ENCODE assay signal across 9 cellular contexts in the genomic region with DNA sequence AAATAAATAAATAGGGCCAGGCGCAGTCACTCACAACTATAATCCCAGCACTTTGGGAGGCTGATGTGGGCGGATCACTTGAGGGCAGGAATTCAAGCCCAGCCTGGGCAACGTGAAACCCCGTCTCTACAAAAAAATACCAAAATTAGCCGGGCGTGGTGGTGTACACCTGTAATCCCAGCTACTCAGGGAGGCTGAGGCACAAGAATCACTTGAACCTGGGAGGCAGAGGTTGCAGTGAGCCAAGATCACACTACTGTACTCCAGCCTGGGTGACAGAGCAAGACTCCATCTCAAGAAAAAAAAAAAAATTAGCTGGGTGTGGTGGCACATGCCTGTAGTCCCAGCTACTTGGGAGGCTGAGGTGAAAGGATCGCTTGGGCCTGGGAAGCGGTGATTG. TPM values are rescaled to one million over a fixed set of nuclear protein-coding genes. Genes with fewer than 3 reads are reported as not detected.
DNase-seq lines count a peak whose midpoint lies in the region; ATAC-seq, FAIRE-seq and TF ChIP-seq lines count a peak whose summit lies in the region.
"Not testable (repeated sequence)": the region's sequence is repeated elsewhere in the genome, so short reads cannot be mapped to it uniquely, and the experiment has no call there.
"Had no signal": no experiment of that assay in that cellular context is flagged by ENCODE, and none has a peak within 500 bp of the region (broad histone marks: within the 10 kb centered on the region; RNA-seq: fewer than 3 reads in every experiment).

No MANE protein-coding gene starts in this region.

- in situ Hi-C loops in GM23248 (cut with MboI); K562 (cut with MboI): not testable (repeated sequence)

- not testable (repeated sequence) for H3K9ac ChIP-seq in GM23248; K562 (ENCODE audit: insufficient read depth in 1 of 2, low read depth in 2 of 2, low read length in 2 of 2)
- H3K9ac ChIP-seq in PC-3 (ENCODE audit: low read length) = peak overlapping the region; percentile 75

- H3K9me3 Mint-ChIP-seq in type B pancreatic cell = not testable (repeated sequence)

- not testable (repeated sequence) for H3K4me1 Mint-ChIP-seq in type B pancreatic cell (ENCODE audit: unreplicated experiment)

- peak overlapping the region; percentile 87 for H3K27ac Mint-ChIP-seq in type B pancreatic cell

- not testable (repeated sequence) for DNase-seq in GM23248; PC-3; K562 (ENCODE audit: extremely low read depth in 1 of 4, low spot score in 3 of 4); epithelial cell of prostate (ENCODE audit: low read depth, low spot score); foreskin keratinocyte; lower lobe of right lung; type B pancreatic cell (ENCODE audit: extremely low spot score, unreplicated experiment)

- BruUV-seq in PC-3 (replicated peaks; lab: Mats Ljungman, UMichigan); K562 (replicated peaks; lab: Mats Ljungman, UMichigan): not testable (repeated sequence)

- not testable (repeated sequence) for H3K36me3 Mint-ChIP-seq in type B pancreatic cell

- H3K9me3 ChIP-seq in GM23248 (ENCODE audit: low read depth); PC-3 (ENCODE audit: low read length); K562 (replicated peaks; ENCODE audit: control insufficient read depth, insufficient read depth, low read depth, low read length); lower lobe of right lung: not testable (repeated sequence)

- H3K79me2 ChIP-seq in GM23248 (ENCODE audit: insufficient read depth); PC-3 (ENCODE audit: low read length); K562 (ENCODE audit: control insufficient read depth, insufficient read depth, low read length): not testable (repeated sequence)

- not testable (repeated sequence) for H3K4me3 Mint-ChIP-seq in type B pancreatic cell

- not testable (repeated sequence) for H2AFZ ChIP-seq in GM23248; PC-3 (ENCODE audit: low read length); K562 (ENCODE audit: low read depth, low read length)

- TF ChIP-seq RAD21 in K562 (CRISPR knock-in tag; conservative IDR thresholded peaks at IDR 0.05 in 1 of 2, IDR thresholded peaks at IDR 0.05 in 1 of 2) = not testable (repeated sequence)

- not testable (repeated sequence) for TF ChIP-seq EP300 in K562 (IDR thresholded peaks at IDR 0.05; ENCODE audit: low read length)

- not testable (repeated sequence) for H3K9me1 ChIP-seq in K562 (ENCODE audit: control insufficient read depth, insufficient read depth, low read length)

- not testable (repeated sequence) for H3K27me3 Mint-ChIP-seq in type B pancreatic cell

- CTCF ChIA-PET in PC-3 (lab: Charles Lee); K562 (lab: Yijun Ruan, JAX; ENCODE audit: low intra/inter-chr PET ratio): not testable (repeated sequence)

- H3K27ac ChIP-seq in GM23248 (peak overlapping the region; percentile 74; the same call in 1 of the 2 replicates), PC-3 (ENCODE audit: low read length) (peak overlapping the region; percentile 96), epithelial cell of prostate (peak overlapping the region; percentile 99), foreskin keratinocyte (peak overlapping the region; percentile 90), lower lobe of right lung (peak overlapping the region; percentile 69)
- H3K27ac ChIP-seq in K562 (ENCODE audit: extremely low read depth, low read depth, low read length) = not testable (repeated sequence)

- POLR2A ChIA-PET in PC-3 (lab: Charles Lee; ENCODE audit: unreplicated experiment) = interaction anchor here (0.7 kb wide), 1 partner anchor 54 kb away, joined by 4 read pairs; no protein-coding TSS in a partner anchor
- POLR2A ChIA-PET in K562 (lab: Yijun Ruan, JAX) = interaction anchor here (1.5 to 3.5 kb wide), 3 partner anchors 30 to 41 kb away, joined by 3 to 17 read pairs (median 5); no protein-coding TSS in a partner anchor

- H3K4me1 ChIP-seq in GM23248 (ENCODE audit: insufficient read depth) (peaks cover 23% of the 10 kb centered on the region), PC-3 (ENCODE audit: insufficient read depth, low read length) (peaks cover 26% of the 10 kb centered on the region), K562 (replicated peaks in 1 of 2; ENCODE audit: control insufficient read depth in 2 of 2, insufficient read depth in 2 of 2, low read length in 2 of 2) (peaks cover 10 to 13% of the 10 kb centered on the region in 2 experiments; a peak in 4 of 5 replicates), foreskin keratinocyte (peaks cover 12% of the 10 kb centered on the region), lower lobe of right lung (peaks cover 14% of the 10 kb centered on the region)

- H3F3A ChIP-seq in GM23248 (ENCODE audit: insufficient read depth) = peaks cover 23% of the 10 kb centered on the region
- H3F3A ChIP-seq in PC-3 (ENCODE audit: low read length, unreplicated experiment) = not testable (repeated sequence)

- not testable (repeated sequence) for H3K27me3 ChIP-seq in GM23248 (replicated peaks; ENCODE audit: insufficient read depth); PC-3 (ENCODE audit: low read length); K562 (ENCODE audit: control insufficient read depth in 2 of 2, insufficient read depth in 2 of 2, low read length in 2 of 2); foreskin keratinocyte; lower lobe of right lung (ENCODE audit: low read depth)

- 81 to 88% methylated on average over 8 of the region's 8 CpGs for WGBS in GM23248 (ENCODE audit: low coverage in 1 of 2, low lambda C conversion rate in 2 of 2, missing lambda C conversion rate in 2 of 2), 2 experiments
- WGBS in K562 (ENCODE audit: insufficient coverage, low coverage, missing lambda C conversion rate) = 78% methylated on average over 8 of the region's 8 CpGs

- peak; percentile 61 for TF ChIP-seq POLR2A in K562 (conservative IDR thresholded peaks at IDR 0.05)

- intact Hi-C loops in PC-3 (cut with micrococcal nuclease); K562 (cut with micrococcal nuclease); lower lobe of right lung (cut with DNase I): not testable (repeated sequence)

- not testable (repeated sequence) for H3K9me2 ChIP-seq in GM23248 (ENCODE audit: insufficient read depth); PC-3 (replicated peaks; ENCODE audit: low read length)

- H4K20me1 ChIP-seq in GM23248 (ENCODE audit: insufficient read depth); PC-3 (ENCODE audit: low read length); K562 (replicated peaks; ENCODE audit: control insufficient read depth, insufficient read depth, low read length): not testable (repeated sequence)

- TF ChIP-seq CTCF in PC-3 (conservative IDR thresholded peaks at IDR 0.05; ENCODE audit: low read depth, low read length); K562 (IDR thresholded peaks at IDR 0.05 in 2 of 3, conservative IDR thresholded peaks at IDR 0.05 in 1 of 3; ENCODE audit: insufficient read depth in 2 of 3, low read depth in 1 of 3, low read length in 3 of 3); foreskin keratinocyte (conservative IDR thresholded peaks at IDR 0.05); lower lobe of right lung (IDR thresholded peaks at IDR 0.05); type B pancreatic cell (conservative IDR thresholded peaks at IDR 0.05): not testable (repeated sequence)

- not testable (repeated sequence) for FAIRE-seq in K562 (lab: Jason Lieb, UNC)

- not testable (repeated sequence) for H3K4me3 ChIP-seq in GM23248; PC-3 (ENCODE audit: low read length); K562; lower lobe of right lung

- not testable (repeated sequence) for H3K36me3 ChIP-seq in GM23248 (ENCODE audit: low read depth); PC-3 (ENCODE audit: low read depth, low read length)
- H3K36me3 ChIP-seq in K562 (ENCODE audit: control insufficient read depth, insufficient read depth, low read length) = peaks cover 29% of the 10 kb centered on the region; the same call in 2 of the 3 replicates
- H3K36me3 ChIP-seq in lower lobe of right lung = peaks cover 21% of the 10 kb centered on the region

- ATAC-seq in PC-3, foreskin keratinocyte, lower lobe of right lung: not testable (repeated sequence)
- ATAC-seq in K562 = peak; percentile 22

- H3K4me2 ChIP-seq in GM23248 (ENCODE audit: unreplicated experiment) = peak overlapping the region; percentile 1
- 0 out of 2 replicates have a peak overlapping the region, but pooled peaks have one; percentile 54 for H3K4me2 ChIP-seq in PC-3 (ENCODE audit: low read length)
- not testable (repeated sequence) for H3K4me2 ChIP-seq in K562 (ENCODE audit: insufficient read depth, low read length)

RNA-seq across cellular contexts. Expression of a gene that starts 7.6 kb away (rescaled TPM):
- total RNA-seq in GM23248 (2014; rRNA removed; shearing (Covaris generic)) = not detected in 2 replicates
- polyA plus RNA-seq in GM23248 (2016; fragmentation: Nextera tagmentation; extraction: Ambion mirVana) (not detected in 2 replicates), K562 (2011; rRNA removed) (1.9 and 4.2 TPM in 2 replicates), K562 (2014; fragmentation: Illumina TruSeq; extraction: Trizol) (0.37 and 1.2 TPM in 2 replicates), K562 (2014; fragmentation: Nextera tagmentation; extraction: Ambion mirVana) (under 1 TPM; 0.41 to 0.87 TPM), K562 (2014; rRNA removed) (1.3 and 1.6 TPM in 2 replicates), foreskin keratinocyte (0.65 and 0.75 TPM in 2 replicates)
- total RNA-seq in PC-3 (2014; rRNA removed) (1.6 and 1.8 TPM in 2 replicates), K562 (2014; rRNA removed) (1.1 and 1.5 TPM in 2 replicates), K562 (2014; rRNA removed; fragmentation: Illumina TruSeq; extraction: Trizol) (0.44 and 0.51 TPM in 2 replicates), K562 (2015; rRNA removed; fragmentation: Illumina TruSeq; extraction: Trizol) (0.76 and 1.2 TPM in 2 replicates), K562 (2021) (1.6 and 2.1 TPM in 2 replicates), foreskin keratinocyte (0.46 and 0.48 TPM in 2 replicates), lower lobe of right lung (1.9 TPM), type B pancreatic cell (ENCODE audit: low replicate concordance) (1.4 and 3.4 TPM in 2 replicates)
- total RNA-seq in K562 (2011; cell fraction: chromatin; rRNA removed; ENCODE audit: low replicate concordance) = 1.4 and 2.3 TPM in 2 replicates
- total RNA-seq in K562 (2011; cell fraction: nucleolus; rRNA removed) = 1.7 and 2.7 TPM in 2 replicates
- total RNA-seq in K562 (2011; cell fraction: nucleoplasm; rRNA removed) = 0.99 and 1.0 TPM in 2 replicates
- 4.5 and 4.6 TPM in 2 replicates for polyA plus RNA-seq in K562 (2011; cell fraction: cytosol; rRNA removed)
- 3.6 and 5.2 TPM in 2 replicates for polyA plus RNA-seq in K562 (2011; cell fraction: nucleus; rRNA removed)
- 2.2 and 4.5 TPM in 2 replicates for polyA plus RNA-seq in K562 (2012)
- polyA minus RNA-seq in K562 (2011; rRNA and poly(A)+ RNA removed) = 0.25 and 0.45 TPM in 2 replicates
- polyA minus RNA-seq in K562 (2011; cell fraction: cytosol; rRNA and poly(A)+ RNA removed) = 2.7 TPM in 1 of 2 replicates, not detected in the other
- polyA minus RNA-seq in K562 (2011; cell fraction: nucleus; rRNA and poly(A)+ RNA removed) = 0.81 and 1.6 TPM in 2 replicates

RNA-seq across cellular contexts. Expression of a gene that starts 25.8 kb away (rescaled TPM):
- total RNA-seq in GM23248 (2014; rRNA removed; shearing (Covaris generic)) = 362 and 401 TPM in 2 replicates
- 412 and 438 TPM in 2 replicates for polyA plus RNA-seq in GM23248 (2016; fragmentation: Nextera tagmentation; extraction: Ambion mirVana)
- total RNA-seq in PC-3 (2014; rRNA removed) = 137 and 138 TPM in 2 replicates
- 137 and 349 TPM in 2 replicates for total RNA-seq in K562 (2011; cell fraction: chromatin; rRNA removed; ENCODE audit: low replicate concordance)
- total RNA-seq in K562 (2011; cell fraction: nucleolus; rRNA removed) = 313 and 352 TPM in 2 replicates
- 274 and 285 TPM in 2 replicates for total RNA-seq in K562 (2011; cell fraction: nucleoplasm; rRNA removed)
- 102 and 111 TPM in 2 replicates for total RNA-seq in K562 (2014; rRNA removed)
- total RNA-seq in K562 (2014; rRNA removed; fragmentation: Illumina TruSeq; extraction: Trizol) = 25.5 and 42.5 TPM in 2 replicates
- total RNA-seq in K562 (2015; rRNA removed; fragmentation: Illumina TruSeq; extraction: Trizol) = 71.7 and 82.4 TPM in 2 replicates
- total RNA-seq in K562 (2021) = 138 and 153 TPM in 2 replicates
- polyA plus RNA-seq in K562 (2011; rRNA removed) = 59.3 and 117 TPM in 2 replicates
- polyA plus RNA-seq in K562 (2011; cell fraction: cytosol; rRNA removed) = 120 and 173 TPM in 2 replicates
- polyA plus RNA-seq in K562 (2011; cell fraction: nucleus; rRNA removed) = 155 and 191 TPM in 2 replicates
- 146 and 236 TPM in 2 replicates for polyA plus RNA-seq in K562 (2012)
- 87.6 and 141 TPM in 2 replicates for polyA plus RNA-seq in K562 (2014; fragmentation: Illumina TruSeq; extraction: Trizol)
- 1 to 10 TPM; 3.1 to 5.3 TPM for polyA plus RNA-seq in K562 (2014; fragmentation: Nextera tagmentation; extraction: Ambion mirVana)
- polyA plus RNA-seq in K562 (2014; rRNA removed) = 133 and 139 TPM in 2 replicates
- 33.7 and 41.4 TPM in 2 replicates for polyA minus RNA-seq in K562 (2011; rRNA and poly(A)+ RNA removed)
- 54.1 and 89.7 TPM in 2 replicates for polyA minus RNA-seq in K562 (2011; cell fraction: cytosol; rRNA and poly(A)+ RNA removed)
- polyA minus RNA-seq in K562 (2011; cell fraction: nucleus; rRNA and poly(A)+ RNA removed) = 35.5 and 49.4 TPM in 2 replicates
- total RNA-seq in foreskin keratinocyte = 106 and 118 TPM in 2 replicates
- 100 and 115 TPM in 2 replicates for polyA plus RNA-seq in foreskin keratinocyte
- total RNA-seq in lower lobe of right lung = 310 TPM
- total RNA-seq in type B pancreatic cell (ENCODE audit: low replicate concordance) = 202 and 205 TPM in 2 replicates

RNA-seq across cellular contexts. Expression of a gene that starts 27.3 kb away (rescaled TPM):
- total RNA-seq in GM23248 (2014; rRNA removed; shearing (Covaris generic)) = not detected in 2 replicates
- polyA plus RNA-seq in GM23248 (2016; fragmentation: Nextera tagmentation; extraction: Ambion mirVana) = not detected in 2 replicates
- not detected in 2 replicates for total RNA-seq in PC-3 (2014; rRNA removed)
- 0.46 and 1.5 TPM in 2 replicates for total RNA-seq in K562 (2011; cell fraction: chromatin; rRNA removed; ENCODE audit: low replicate concordance)
- total RNA-seq in K562 (2011; cell fraction: nucleolus; rRNA removed) = 1.2 and 1.7 TPM in 2 replicates
- total RNA-seq in K562 (2011; cell fraction: nucleoplasm; rRNA removed) = 0.53 and 2.4 TPM in 2 replicates
- 0.05 TPM in 1 of 2 replicates, not detected in the other for total RNA-seq in K562 (2014; rRNA removed)
- total RNA-seq in K562 (2014; rRNA removed; fragmentation: Illumina TruSeq; extraction: Trizol) = 0.07 TPM in 1 of 2 replicates, not detected in the other
- total RNA-seq in K562 (2015; rRNA removed; fragmentation: Illumina TruSeq; extraction: Trizol) = 0.11 TPM in 2 replicates
- total RNA-seq in K562 (2021) = 0.89 and 1.5 TPM in 2 replicates
- polyA plus RNA-seq in K562 (2011; rRNA removed) = 0.25 and 1.4 TPM in 2 replicates
- polyA plus RNA-seq in K562 (2011; cell fraction: cytosol; rRNA removed) = 0.49 and 1.2 TPM in 2 replicates
- polyA plus RNA-seq in K562 (2011; cell fraction: nucleus; rRNA removed) = 0.37 and 2.6 TPM in 2 replicates
- 0.53 and 0.68 TPM in 2 replicates for polyA plus RNA-seq in K562 (2012)
- 0.15 and 0.19 TPM in 2 replicates for polyA plus RNA-seq in K562 (2014; fragmentation: Illumina TruSeq; extraction: Trizol)
- under 1 TPM in 1 of 2 experiments, not detected in 1; 0.18 TPM for polyA plus RNA-seq in K562 (2014; fragmentation: Nextera tagmentation; extraction: Ambion mirVana)
- polyA plus RNA-seq in K562 (2014; rRNA removed) = 0.38 and 1.1 TPM in 2 replicates
- polyA minus RNA-seq in K562 (2011; rRNA and poly(A)+ RNA removed) = 0.53 and 0.90 TPM in 2 replicates
- 2.3 TPM in 1 of 2 replicates, not detected in the other for polyA minus RNA-seq in K562 (2011; cell fraction: cytosol; rRNA and poly(A)+ RNA removed)
- 0.78 TPM in 1 of 2 replicates, not detected in the other for polyA minus RNA-seq in K562 (2011; cell fraction: nucleus; rRNA and poly(A)+ RNA removed)
- not detected in 2 replicates for total RNA-seq in foreskin keratinocyte
- polyA plus RNA-seq in foreskin keratinocyte = 0.09 TPM in 1 of 2 replicates, not detected in the other
- not detected for total RNA-seq in lower lobe of right lung
- total RNA-seq in type B pancreatic cell (ENCODE audit: low replicate concordance) = not detected in 2 replicates
- total RNA-seq: CD8-positive, alpha-beta memory T cell; HepG2 had no signal
- polyA plus RNA-seq: CD8-positive, alpha-beta memory T cell had no signal

RNA-seq across cellular contexts. Expression of a gene that starts 28.8 kb away (rescaled TPM):
- 106 and 119 TPM in 2 replicates for total RNA-seq in GM23248 (2014; rRNA removed; shearing (Covaris generic))
- polyA plus RNA-seq in GM23248 (2016; fragmentation: Nextera tagmentation; extraction: Ambion mirVana) (92.7 and 97.3 TPM in 2 replicates), K562 (2011; rRNA removed) (51.2 and 56.6 TPM in 2 replicates), K562 (2014; fragmentation: Illumina TruSeq; extraction: Trizol) (67.5 and 79.1 TPM in 2 replicates), K562 (2014; fragmentation: Nextera tagmentation; extraction: Ambion mirVana) (1 to 10 TPM; 3.2 to 5.5 TPM), K562 (2014; rRNA removed) (69.6 and 79.5 TPM in 2 replicates), foreskin keratinocyte (304 and 312 TPM in 2 replicates)
- total RNA-seq in PC-3 (2014; rRNA removed) (43.0 and 44.8 TPM in 2 replicates), K562 (2014; rRNA removed) (44.5 and 62.0 TPM in 2 replicates), K562 (2014; rRNA removed; fragmentation: Illumina TruSeq; extraction: Trizol) (22.1 and 23.0 TPM in 2 replicates), K562 (2015; rRNA removed; fragmentation: Illumina TruSeq; extraction: Trizol) (41.3 and 46.5 TPM in 2 replicates), K562 (2021) (95.4 and 98.5 TPM in 2 replicates), foreskin keratinocyte (120 and 128 TPM in 2 replicates), lower lobe of right lung (142 TPM), type B pancreatic cell (ENCODE audit: low replicate concordance) (161 and 201 TPM in 2 replicates)
- 47.4 and 110 TPM in 2 replicates for total RNA-seq in K562 (2011; cell fraction: chromatin; rRNA removed; ENCODE audit: low replicate concordance)
- 95.2 and 106 TPM in 2 replicates for total RNA-seq in K562 (2011; cell fraction: nucleolus; rRNA removed)
- total RNA-seq in K562 (2011; cell fraction: nucleoplasm; rRNA removed) = 67.2 and 75.0 TPM in 2 replicates
- 75.9 and 134 TPM in 2 replicates for polyA plus RNA-seq in K562 (2011; cell fraction: cytosol; rRNA removed)
- polyA plus RNA-seq in K562 (2011; cell fraction: nucleus; rRNA removed) = 94.1 and 129 TPM in 2 replicates
- polyA plus RNA-seq in K562 (2012) = 105 and 115 TPM in 2 replicates
- 13.0 and 20.5 TPM in 2 replicates for polyA minus RNA-seq in K562 (2011; rRNA and poly(A)+ RNA removed)
- polyA minus RNA-seq in K562 (2011; cell fraction: cytosol; rRNA and poly(A)+ RNA removed) = 37.3 and 38.6 TPM in 2 replicates
- polyA minus RNA-seq in K562 (2011; cell fraction: nucleus; rRNA and poly(A)+ RNA removed) = 30.5 and 33.0 TPM in 2 replicates

RNA-seq across cellular contexts. Expression of a gene that starts 39.2 kb away (rescaled TPM):
- total RNA-seq in GM23248 (2014; rRNA removed; shearing (Covaris generic)) = 2,276 and 2,848 TPM in 2 replicates
- polyA plus RNA-seq in GM23248 (2016; fragmentation: Nextera tagmentation; extraction: Ambion mirVana) (8,171 and 8,242 TPM in 2 replicates), K562 (2011; rRNA removed) (1,231 and 2,161 TPM in 2 replicates), K562 (2014; fragmentation: Illumina TruSeq; extraction: Trizol) (6,461 and 6,790 TPM in 2 replicates), K562 (2014; fragmentation: Nextera tagmentation; extraction: Ambion mirVana) (over 10,000 TPM; 17,458 to 27,415 TPM), K562 (2014; rRNA removed) (3,965 and 4,994 TPM in 2 replicates), foreskin keratinocyte (1,652 and 2,111 TPM in 2 replicates)
- total RNA-seq in PC-3 (2014; rRNA removed) (1,109 and 1,250 TPM in 2 replicates), K562 (2014; rRNA removed) (3,611 and 4,100 TPM in 2 replicates), K562 (2014; rRNA removed; fragmentation: Illumina TruSeq; extraction: Trizol) (2,821 and 3,420 TPM in 2 replicates), K562 (2015; rRNA removed; fragmentation: Illumina TruSeq; extraction: Trizol) (4,574 and 5,040 TPM in 2 replicates), K562 (2021) (3,376 and 3,459 TPM in 2 replicates), foreskin keratinocyte (1,121 and 1,400 TPM in 2 replicates), lower lobe of right lung (9,799 TPM), type B pancreatic cell (ENCODE audit: low replicate concordance) (1,657 and 2,039 TPM in 2 replicates)
- 116 and 227 TPM in 2 replicates for total RNA-seq in K562 (2011; cell fraction: chromatin; rRNA removed; ENCODE audit: low replicate concordance)
- total RNA-seq in K562 (2011; cell fraction: nucleolus; rRNA removed) = 251 and 284 TPM in 2 replicates
- 546 and 1,281 TPM in 2 replicates for total RNA-seq in K562 (2011; cell fraction: nucleoplasm; rRNA removed)
- polyA plus RNA-seq in K562 (2011; cell fraction: cytosol; rRNA removed) = 5,138 and 6,086 TPM in 2 replicates
- 1,631 and 1,635 TPM in 2 replicates for polyA plus RNA-seq in K562 (2011; cell fraction: nucleus; rRNA removed)
- polyA plus RNA-seq in K562 (2012) = 3,654 and 5,025 TPM in 2 replicates
- polyA minus RNA-seq in K562 (2011; rRNA and poly(A)+ RNA removed) = 536 and 548 TPM in 2 replicates
- polyA minus RNA-seq in K562 (2011; cell fraction: cytosol; rRNA and poly(A)+ RNA removed) = 790 and 999 TPM in 2 replicates
- 171 and 269 TPM in 2 replicates for polyA minus RNA-seq in K562 (2011; cell fraction: nucleus; rRNA and poly(A)+ RNA removed)
